ENCODE assay signal across 8 cellular contexts in genomic region chr3:169148448-169149348, GRCh38.
DNase-seq lines count a peak whose midpoint lies in the region; ATAC-seq, FAIRE-seq and TF ChIP-seq lines count a peak whose summit lies in the region.

No MANE protein-coding gene starts in this region.

- H2AFZ ChIP-seq in astrocyte (ENCODE audit: low read depth, low read length), result peak overlapping the region; percentile 95

- H3K9me3 Mint-ChIP-seq in astrocyte (ENCODE audit: unreplicated experiment), result no peaks in the 10 kb centered on the region
- H3K9me3 Mint-ChIP-seq in immature natural killer cell, result peaks cover 0 to 14% (median 6%) of the 10 kb centered on the region in 6 donors

- no peak for DNase-seq in AG09309 (ENCODE audit: low read depth)
- DNase-seq in HAP-1 (ENCODE audit: low spot score in 2 of 2), result peak; percentile 24 to 36
- peak; percentile 27 for DNase-seq in astrocyte (ENCODE audit: low read depth)
- DNase-seq in left lung, result no peak
- no peak for DNase-seq in RWPE1 (ENCODE audit: low spot score)
- DNase-seq in GM12891 (ENCODE audit: insufficient read length, low spot score), result no peak
- no peak for DNase-seq in immature natural killer cell

- H3K27ac ChIP-seq in astrocyte (ENCODE audit: low read depth, low read length), result peak overlapping the region; percentile 21
- H3K27ac ChIP-seq in left lung, result peak overlapping the region; percentile 71 to 76
- no peak overlapping the region for H3K27ac ChIP-seq in RWPE1

- peaks cover 7% of the 10 kb centered on the region for H3K4me1 Mint-ChIP-seq in astrocyte (ENCODE audit: low read depth, unreplicated experiment)
- H3K4me1 Mint-ChIP-seq in immature natural killer cell, result peaks cover 18 to 37% of the 10 kb centered on the region in 2 donors

- in situ Hi-C loops in HAP-1 (cut with MboI; ENCODE audit: low sequenced_read_pairs), result loop anchor here (25.0 kb wide), 1 partner anchor 414 kb away; no protein-coding TSS in a partner anchor

- no peaks in the 10 kb centered on the region for H3K27me3 ChIP-seq in HAP-1 (ENCODE audit: low read depth)
- no peaks in the 10 kb centered on the region for H3K27me3 ChIP-seq in astrocyte (ENCODE audit: insufficient read depth, low read length)
- peaks cover 0 to 64% of the 10 kb centered on the region in 2 donors for H3K27me3 ChIP-seq in left lung

- peak overlapping the region; percentile 64 for H3K9ac ChIP-seq in astrocyte (ENCODE audit: low read length)

- TF ChIP-seq CTCF in AG09309 (IDR thresholded peaks at IDR 0.05; ENCODE audit: control insufficient read depth, insufficient read depth, low read depth, low read length, missing control alignments), result no peak
- TF ChIP-seq CTCF in astrocyte (IDR thresholded peaks at IDR 0.05; ENCODE audit: insufficient read depth, low read depth, low read length), result no peak
- no peak for TF ChIP-seq CTCF in left lung (IDR thresholded peaks at IDR 0.05)
- TF ChIP-seq CTCF in RWPE1 (conservative IDR thresholded peaks at IDR 0.05; ENCODE audit: low read depth), result no peak

- H3K4me1 ChIP-seq in HAP-1, result peaks cover 19% of the 10 kb centered on the region
- H3K4me1 ChIP-seq in astrocyte (ENCODE audit: insufficient read depth, low read length), result peaks cover 9% of the 10 kb centered on the region
- H3K4me1 ChIP-seq in left lung, result peaks cover 3 to 54% of the 10 kb centered on the region in 2 donors

- ATAC-seq in left lung (peak; percentile 17), HG03571 (IDR thresholded peaks at IDR 0.05; ENCODE audit: unreplicated experiment) (no peak)

- H3K27me3 Mint-ChIP-seq in astrocyte (ENCODE audit: low read depth, unreplicated experiment) (peaks cover 3% of the 10 kb centered on the region), immature natural killer cell (ENCODE audit: low read depth in 3 of 3) (peaks cover 22 to 27% (median 22%) of the 10 kb centered on the region in 3 donors)

- H3K4me3 ChIP-seq in AG09309 (ENCODE audit: control insufficient read depth, low read depth, low read length) (peak overlapping the region; percentile 44), HAP-1 (no peak overlapping the region; the same call in 1 of the 2 replicates), astrocyte (ENCODE audit: insufficient read depth, low read depth, low read length) (peak overlapping the region; percentile 63), left lung (peak overlapping the region; percentile 5 to 28)

- peak overlapping the region; percentile 91 for H3K4me2 ChIP-seq in astrocyte (ENCODE audit: low read length)

- POLR2A ChIA-PET in RWPE1 (lab: Yijun Ruan, JAX; ENCODE audit: low non-redundant PET), result no interaction called here

- H3K4me3 Mint-ChIP-seq in astrocyte (ENCODE audit: unreplicated experiment) (peak overlapping the region; percentile 86), immature natural killer cell (peak overlapping the region in 2 of 5 donors; percentile 39 to 51)

- no peak for TF ChIP-seq POLR2A in GM12891 (IDR thresholded peaks at IDR 0.05; ENCODE audit: low read depth, low read length)

- peaks cover 29% of the 10 kb centered on the region for H3K79me2 ChIP-seq in astrocyte (ENCODE audit: insufficient read depth, low read length)

- FAIRE-seq in astrocyte (lab: Jason Lieb, UNC), result no peak
- FAIRE-seq in GM12891 (lab: Jason Lieb, UNC), result no peak

- H4K20me1 ChIP-seq in astrocyte (ENCODE audit: insufficient read depth, low read length), result no peaks in the 10 kb centered on the region

- no peaks in the 10 kb centered on the region for H3K9me3 ChIP-seq in HAP-1
- H3K9me3 ChIP-seq in astrocyte (ENCODE audit: insufficient read depth, low read depth, low read length), result no peaks in the 10 kb centered on the region
- H3K9me3 ChIP-seq in left lung, result no peaks in the 10 kb centered on the region

- H3K27ac Mint-ChIP-seq in astrocyte (ENCODE audit: unreplicated experiment), result peak overlapping the region; percentile 96
- H3K27ac Mint-ChIP-seq in immature natural killer cell, result no peak overlapping the region

- H3K36me3 Mint-ChIP-seq in astrocyte (ENCODE audit: low read depth, unreplicated experiment), result no peaks in the 10 kb centered on the region
- peaks cover 0 to 5% (median 0%) of the 10 kb centered on the region in 3 donors for H3K36me3 Mint-ChIP-seq in immature natural killer cell

- intact Hi-C loops in left lung (cut with DNase I), result loop anchor here (5.0 to 10.0 kb wide), 2 partner anchors 516 to 519 kb away; partner anchors contain the start of gene MECOM (in 1 of the 2)

- H3K36me3 ChIP-seq in HAP-1 (replicated peaks) (no peaks in the 10 kb centered on the region), astrocyte (ENCODE audit: insufficient read depth, low read length) (peaks cover under 1% of the 10 kb centered on the region), left lung (no peaks in the 10 kb centered on the region)

- CTCF ChIA-PET in RWPE1 (lab: Yijun Ruan, JAX), result interaction anchor here (0.6 to 3.9 kb wide), 18 partner anchors 17 to 597 kb away, joined by 3 to 21 read pairs (median 4); no protein-coding TSS in a partner anchor

TF ChIP-seq in GM12891, 5 proteins besides CTCF, POLR2A, EP300 and RAD21:
- TF ChIP-seq TAF1 (IDR thresholded peaks at IDR 0.05; ENCODE audit: low read depth, low read length) (no peak), POLR2AphosphoS5 (IDR thresholded peaks at IDR 0.05; ENCODE audit: low read depth, low read length) (no peak), SPI1 (IDR thresholded peaks at IDR 0.05; ENCODE audit: low read depth, low read length) (no peak), POU2F2 (IDR thresholded peaks at IDR 0.05; ENCODE audit: low read depth, low read length) (no peak)

Comparison
In these comparisons a context has a peak if more than half of its experiments do, and no peak if none do; other contexts are left out.
1. DNase-seq: peak in HAP-1 (2 of 2) and astrocyte (single experiment); none in AG09309 (single experiment), left lung (0 of 2), RWPE1 (single experiment), GM12891 (single experiment) and immature natural killer cell (0 of 3).